Comparison of ENCODE assay signal across 8 cellular contexts in genomic region chrX:100413231-100413630, GRCh38. TPM values are rescaled to one million over a fixed set of nuclear protein-coding genes. Genes with fewer than 3 reads are reported as not detected.
DNase-seq lines count a peak whose midpoint lies in the region; ATAC-seq and TF ChIP-seq lines count a peak whose summit lies in the region.

No MANE protein-coding gene starts in this region.

- peaks cover 1% of the 10 kb centered on the region for H3K4me1 ChIP-seq in NT2/D1 (ENCODE audit: insufficient read depth, insufficient read length)
- H3K4me1 ChIP-seq in suprapubic skin, result peaks cover 27% of the 10 kb centered on the region

- ATAC-seq in GM19023 (IDR thresholded peaks at IDR 0.05; ENCODE audit: unreplicated experiment) (peak; percentile 51), HG03175 (IDR thresholded peaks at IDR 0.05; ENCODE audit: unreplicated experiment) (no peak)

- H3K27me3 ChIP-seq in NT2/D1 (ENCODE audit: insufficient read depth, insufficient read length) (peaks cover 45% of the 10 kb centered on the region), suprapubic skin (peaks cover 33% of the 10 kb centered on the region)

- DNase-seq in DMS53 (lab: John Stamatoyannopoulos, UW) (peak; percentile 85), HK-2 (ENCODE audit: unreplicated experiment) (peak; percentile 6), NT2/D1 (ENCODE audit: low read depth, low spot score) (peak; percentile 56), cerebellum (ENCODE audit: low spot score) (peak; percentile 5), lung microvascular endothelial cell (ENCODE audit: low read depth in 2 of 2) (peak; percentile 68 to 75), suprapubic skin (ENCODE audit: low spot score in 2 of 2) (no peak)

- TF ChIP-seq POLR2A in suprapubic skin (IDR thresholded peaks at IDR 0.05), result no peak

- no peak overlapping the region for H3K27ac ChIP-seq in suprapubic skin

- WGBS in suprapubic skin, result 2% methylated on average over 5 of the region's 5 CpGs

- H3K9me3 ChIP-seq in NT2/D1 (ENCODE audit: insufficient read depth, low read length), result no peaks in the 10 kb centered on the region
- H3K9me3 ChIP-seq in suprapubic skin, result no peaks in the 10 kb centered on the region

- peak in 1 of 2 donors; percentile 27 for TF ChIP-seq CTCF in suprapubic skin (IDR thresholded peaks at IDR 0.05)

- TF ChIP-seq EP300 in suprapubic skin (IDR thresholded peaks at IDR 0.05), result no peak

- H3K36me3 ChIP-seq in NT2/D1 (ENCODE audit: insufficient read depth, insufficient read length, low read length) (no peaks in the 10 kb centered on the region), suprapubic skin (no peaks in the 10 kb centered on the region)

- no peak overlapping the region for H3K4me3 ChIP-seq in NT2/D1 (ENCODE audit: insufficient read length, low read depth)
- H3K4me3 ChIP-seq in suprapubic skin, result no peak overlapping the region

- no peak overlapping the region for H3K9ac ChIP-seq in NT2/D1 (ENCODE audit: insufficient read length, low read depth)

RNA-seq across cellular contexts. Expression of gene PCDH19, which starts 3.2 kb away (rescaled TPM):
- total RNA-seq in cerebellum (17.4 TPM), lung microvascular endothelial cell (under 0.01 and 0.20 TPM in 2 replicates), suprapubic skin (1 to 10 TPM in 3 of 4 donors, under 1 TPM in 1; 0.68 to 3.1 (median 1.8) TPM)

Comparison
In these comparisons a context has a peak if more than half of its experiments do, and no peak if none do; other contexts are left out.
1. DNase-seq: peak in DMS53 (single experiment), HK-2 (single experiment), NT2/D1 (single experiment), cerebellum (single experiment) and lung microvascular endothelial cell (2 of 2); none in suprapubic skin (0 of 2).